In genomic region chr14:100558966-100559365, GRCh38 we compare ENCODE assay signal across 20 cellular contexts. TPM values are rescaled to one million over a fixed set of nuclear protein-coding genes. Genes with fewer than 3 reads are reported as not detected.
"Had no signal": no experiment of that assay in that cellular context is flagged by ENCODE, and none has a peak within 500 bp of the region (broad histone marks: within the 10 kb centered on the region; RNA-seq: fewer than 3 reads in every experiment).

No MANE protein-coding gene starts in this region.

- H3K4me3 ChIP-seq: SJSA1, SK-N-MC had no signal

- H3K27ac ChIP-seq: SJSA1, SK-N-MC had no signal

- H3K4me1 ChIP-seq: SJSA1 had no signal

- H3K9me3 ChIP-seq: SJSA1 had no signal

- FAIRE-seq: RCC 7860 had no signal

- H3K36me3 ChIP-seq: SJSA1 had no signal

- DNase-seq: KBM-7, NCI-H1092, NCI-H1105 treated with DMSO at 0.1 percent for 48 hours, NCI-H1417 treated with DMSO at 0.1 percent for 48 hours, NCI-H146, NCI-H1694 treated with DMSO at 0.1 percent for 48 hours, NCI-H1930, NCI-H2081, NCI-H2107, NCI-H2227 treated with DMSO at 0.1 percent for 48 hours, NCI-H524, NCI-H69, NCI-H774, Right ventricle myocardium superior, RPMI8226, SIG-M5 had no signal

RNA-seq across cellular contexts. Expression of gene BEGAIN, which starts 28.3 kb away (rescaled TPM):
- total RNA-seq: LHCN-M2, SJSA1 had no signal
